ENCODE assay signal across 20 cellular contexts in genomic region chr12:103997277-103997900, GRCh38. TPM values are rescaled to one million over a fixed set of nuclear protein-coding genes. Genes with fewer than 3 reads are reported as not detected.
DNase-seq lines count a peak whose midpoint lies in the region; TF ChIP-seq lines count a peak whose summit lies in the region.
"Had no signal": no experiment of that assay in that cellular context is flagged by ENCODE, and none has a peak within 500 bp of the region (broad histone marks: within the 10 kb centered on the region; RNA-seq: fewer than 3 reads in every experiment).

No MANE protein-coding gene starts in this region.

- H3K4me3 ChIP-seq in fibroblast of mammary gland (ENCODE audit: control insufficient read depth, low read depth, low read length) (no peak overlapping the region), hepatocyte (no peak overlapping the region), sigmoid colon (no peak overlapping the region)
- H3K4me3 ChIP-seq: BLaER1 had no signal

- POLR2A ChIA-PET in HEK293T (lab: Yijun Ruan, JAX) = interaction anchor here (0.9 to 2.1 kb wide), 2 partner anchors 32 to 67 kb away, joined by 3 to 6 read pairs; partner anchors contain the start of genes HSP90B1 and TDG

- no peaks in the 10 kb centered on the region for H4K20me1 ChIP-seq in hepatocyte (ENCODE audit: insufficient read depth, poor library complexity, severe bottlenecking)
- H4K20me1 ChIP-seq: BLaER1 had no signal

- intact Hi-C loops in sigmoid colon (cut with DNase I) = no loop called here

- H3K9me3 ChIP-seq in hepatocyte (ENCODE audit: low read depth) = no peaks in the 10 kb centered on the region
- no peaks in the 10 kb centered on the region for H3K9me3 ChIP-seq in sigmoid colon
- H3K9me3 ChIP-seq: BLaER1 had no signal

- no peaks in the 10 kb centered on the region for H3K36me3 ChIP-seq in hepatocyte (replicated peaks; ENCODE audit: insufficient read depth, low read depth)
- peaks cover 0 to 6% (median 0%) of the 10 kb centered on the region in 4 donors for H3K36me3 ChIP-seq in sigmoid colon
- H3K36me3 ChIP-seq: BLaER1 had no signal

- no peak for TF ChIP-seq POLR2A in sigmoid colon (IDR thresholded peaks at IDR 0.05)

- H3K27me3 ChIP-seq in hepatocyte (no peaks in the 10 kb centered on the region), sigmoid colon (no peaks in the 10 kb centered on the region)
- H3K27me3 ChIP-seq: BLaER1 had no signal

- H3K27ac ChIP-seq in hepatocyte (no peak overlapping the region), sigmoid colon (peak overlapping the region in 3 of 4 donors; percentile 28 to 56 (median 39))
- H3K27ac ChIP-seq: BLaER1 had no signal

- no peak overlapping the region for H2AFZ ChIP-seq in hepatocyte

- H3K4me2 ChIP-seq in hepatocyte = no peak overlapping the region
- H3K4me2 ChIP-seq: BLaER1 had no signal

- no peak for TF ChIP-seq EP300 in sigmoid colon (IDR thresholded peaks at IDR 0.05)

- no peaks in the 10 kb centered on the region for H3K79me2 ChIP-seq in hepatocyte

- TF ChIP-seq CTCF in fibroblast of mammary gland (conservative IDR thresholded peaks at IDR 0.05; ENCODE audit: control insufficient read depth, insufficient read depth, low read depth, low read length) (no peak), hepatocyte (IDR thresholded peaks at IDR 0.05; ENCODE audit: poor library complexity) (no peak), sigmoid colon (IDR thresholded peaks at IDR 0.05) (no peak)

- DNase-seq in HuH-7.5 (ENCODE audit: low spot score) = peak; percentile 15
- DNase-seq in fibroblast of mammary gland (ENCODE audit: low read depth) = peak; percentile 54
- DNase-seq in hepatocyte (ENCODE audit: low spot score) = peak; percentile 11
- peak; percentile 88 for DNase-seq in sigmoid colon
- no peak for DNase-seq in NCI-H1048 (lab: John Stamatoyannopoulos, UW)
- DNase-seq in HEK293T (ENCODE audit: extremely low spot score) = no peak
- DNase-seq in NCI-H1092 (lab: John Stamatoyannopoulos, UW) = no peak
- DNase-seq in cerebellar cortex (ENCODE audit: low spot score) = no peak
- DNase-seq: activated CD4-positive, alpha-beta T cell treated with anti-CD3 and anti-CD28 coated beads, Interleukin-2, amount 10 ng/mL, durations not matched to agents 7 days and 5 days; DND-41; effector memory CD8-positive, alpha-beta T cell; Kasumi-1; naive thymus-derived CD8-positive, alpha-beta T cell; NCI-H1092 treated with DMSO at 0.1 percent for 48 hours; NCI-H2081; PC-3; posterior cingulate gyrus; SHP77 treated with DMSO at 0.1 percent for 48 hours; trophoblast cell had no signal

- H3K4me1 ChIP-seq in hepatocyte (ENCODE audit: insufficient read depth) = no peaks in the 10 kb centered on the region
- H3K4me1 ChIP-seq in sigmoid colon = peaks cover 0 to 7% (median 0%) of the 10 kb centered on the region in 4 donors
- H3K4me1 ChIP-seq: BLaER1 had no signal

- H3K9me2 ChIP-seq in hepatocyte (replicated peaks; ENCODE audit: insufficient read depth) = no peaks in the 10 kb centered on the region

- CTCF ChIA-PET in HEK293T (lab: Yijun Ruan, JAX) = interaction anchor here (0.8 kb wide), 1 partner anchor 119 kb away, joined by 6 read pairs; no protein-coding TSS in a partner anchor

- WGBS in hepatocyte (ENCODE audit: low lambda C conversion rate, missing lambda C conversion rate) = 75% methylated on average over 16 of the region's 16 CpGs
- 69 to 78% methylated on average over 16 of the region's 16 CpGs for WGBS in sigmoid colon, 2 donors

TF ChIP-seq in HEK293T, 16 proteins besides CTCF, POLR2A, EP300 and RAD21:
- TF ChIP-seq SP1 (IDR thresholded peaks at IDR 0.05) (no peak), ELF4 (IDR thresholded peaks at IDR 0.05) (no peak), FOXA1 (IDR thresholded peaks at IDR 0.05) (no peak), BHLHE40 (IDR thresholded peaks at IDR 0.05; ENCODE audit: borderline replicate concordance) (no peak), TARDBP (IDR thresholded peaks at IDR 0.05) (no peak), ARNT (IDR thresholded peaks at IDR 0.05) (no peak)

RNA-seq across cellular contexts. Expression of gene TDG, which starts 31.7 kb away (rescaled TPM):
- total RNA-seq in hepatocyte (47.9 and 50.1 TPM in 2 replicates), sigmoid colon (10 to 100 TPM; 12.8 to 24.1 (median 21.9) TPM)
- polyA plus RNA-seq in hepatocyte (27.9 and 36.4 TPM in 2 replicates), sigmoid colon (10 to 100 TPM; 12.0 to 18.0 (median 17.1) TPM)

RNA-seq across cellular contexts. Expression of gene GLT8D2, which starts 52.6 kb away (rescaled TPM):
- total RNA-seq in hepatocyte (24.8 and 30.8 TPM in 2 replicates), sigmoid colon (10 to 100 TPM; 12.5 to 53.2 (median 17.7) TPM)
- polyA plus RNA-seq in hepatocyte (24.4 and 29.2 TPM in 2 replicates), sigmoid colon (1 to 10 TPM; 1.6 to 6.4 (median 4.2) TPM)
- total RNA-seq: activated CD4-positive, alpha-beta T cell treated with anti-CD3 and anti-CD28 coated beads, Interleukin-2, amount 10 ng/mL, durations not matched to agents 7 days and 5 days; naive thymus-derived CD8-positive, alpha-beta T cell had no signal
- polyA plus RNA-seq: naive thymus-derived CD8-positive, alpha-beta T cell had no signal

Comparison
In these comparisons a context has a peak if more than half of its experiments do, and no peak if none do; other contexts are left out.
1. DNase-seq: peak in HuH-7.5 (single experiment), fibroblast of mammary gland (single experiment), hepatocyte (single experiment) and sigmoid colon (single experiment); none in NCI-H1048 (single experiment), HEK293T (single experiment), NCI-H1092 (single experiment) and cerebellar cortex (single experiment).